Comparison of ENCODE assay signal across 1 cellular context in genomic region chr12:104486943-104487819, GRCh38.
TF ChIP-seq lines count a peak whose summit lies in the region.

No MANE protein-coding gene starts in this region.

TF ChIP-seq in HepG2, 621 proteins besides CTCF, POLR2A, EP300 and RAD21:
- peak; percentile 46; the same call in 1 of the 2 replicates for TF ChIP-seq HNF1A (IDR thresholded peaks at IDR 0.05; ENCODE audit: low read depth)
- peak; percentile 57; the same call in 1 of the 2 replicates for TF ChIP-seq HNF1A (CRISPR knock-in tag; IDR thresholded peaks at IDR 0.05; ENCODE audit: borderline replicate concordance)
- no peak for TF ChIP-seq ZBTB37 (CRISPR knock-in tag; IDR thresholded peaks at IDR 0.05)
- peak; percentile 68 for TF ChIP-seq ZNF770 (CRISPR knock-in tag; IDR thresholded peaks at IDR 0.05)
- TF ChIP-seq ZNF460 (CRISPR knock-in tag; IDR thresholded peaks at IDR 0.05; ENCODE audit: borderline replicate concordance): peak; percentile 11; the same call in 1 of the 2 replicates
- no peak for TF ChIP-seq ZFP82 (CRISPR knock-in tag; IDR thresholded peaks at IDR 0.05; ENCODE audit: borderline replicate concordance)
